ENCODE assay signal across 14 cellular contexts in genomic region chr5:171997011-171997410, GRCh38. TPM values are rescaled to one million over a fixed set of nuclear protein-coding genes. Genes with fewer than 3 reads are reported as not detected.
DNase-seq lines count a peak whose midpoint lies in the region; ATAC-seq and TF ChIP-seq lines count a peak whose summit lies in the region.
"Had no signal": no experiment of that assay in that cellular context is flagged by ENCODE, and none has a peak within 500 bp of the region (broad histone marks: within the 10 kb centered on the region; RNA-seq: fewer than 3 reads in every experiment).

No MANE protein-coding gene starts in this region.

- H3K4me3 ChIP-seq in iPS-20b (ENCODE audit: low read length): no peak overlapping the region
- H3K4me3 ChIP-seq: GM12878 had no signal

- no peak overlapping the region for H3K18ac ChIP-seq in H9 (ENCODE audit: insufficient read length, low read depth, low read length)

- no peaks in the 10 kb centered on the region for H3K27me3 ChIP-seq in H9 (ENCODE audit: insufficient read depth, low read length)
- H3K27me3 ChIP-seq in iPS-20b (ENCODE audit: insufficient read depth, low read length): no peaks in the 10 kb centered on the region

- peaks cover 32% of the 10 kb centered on the region; the same call in 1 of the 2 replicates for H3K36me3 ChIP-seq in iPS-20b (ENCODE audit: insufficient read depth, low read depth, low read length)

- no peak overlapping the region for H3K4me2 ChIP-seq in H9 (ENCODE audit: insufficient read depth, insufficient read length, low read length)

- CTCF ChIA-PET in WTC11 (lab: Charles Lee): interaction anchor here (3.6 kb wide), 1 partner anchor 85 kb away, joined by 16 read pairs; no protein-coding TSS in a partner anchor

- DNase-seq in H9 (no peak), WTC11 (ENCODE audit: low spot score) (no peak), progenitor cell of endocrine pancreas (ENCODE audit: low spot score, unreplicated experiment) (no peak), SKM-1 (lab: John Stamatoyannopoulos, UW; ENCODE audit: unreplicated experiment) (no peak), Kasumi-1 (lab: John Stamatoyannopoulos, UW) (no peak), SK-N-DZ (ENCODE audit: low spot score) (no peak)
- DNase-seq: DMS 273 treated with DMSO at 0.1 percent for 48 hours, GDM1, NCI-H187 treated with DMSO at 0.1 percent for 48 hours, NCI-H345, NCI-H526 treated with DMSO at 0.1 percent for 48 hours had no signal

- no peaks in the 10 kb centered on the region for H3K23me2 ChIP-seq in H9 (ENCODE audit: insufficient read length, low read depth, low read length, poor library complexity, severe bottlenecking)

- H3K27ac Mint-ChIP-seq in H9 (peak overlapping the region; percentile 18 to 86 (median 65); a peak in 4 of 7 replicates), WTC11 (peak overlapping the region; percentile 55; the same call in 1 of the 2 replicates), progenitor cell of endocrine pancreas (peak overlapping the region; percentile 87)
- H3K27ac Mint-ChIP-seq: CD14-positive monocyte had no signal

- no peak overlapping the region for H2AK5ac ChIP-seq in H9 (ENCODE audit: insufficient read length, low read length)

- no peak overlapping the region for H2BK15ac ChIP-seq in H9 (ENCODE audit: low read depth, low read length)

- H2BK12ac ChIP-seq in H9 (ENCODE audit: insufficient read length, low read depth, low read length): no peak overlapping the region

- H3K27me3 Mint-ChIP-seq in H9 (ENCODE audit: low read depth) (no peaks in the 10 kb centered on the region), WTC11 (ENCODE audit: low read depth) (no peaks in the 10 kb centered on the region), progenitor cell of endocrine pancreas (no peaks in the 10 kb centered on the region)

- no peak overlapping the region for H2BK120ac ChIP-seq in H9 (ENCODE audit: low read depth, low read length, poor library complexity, severe bottlenecking)

- H3T11ph ChIP-seq in H9 (ENCODE audit: low read length): no peak overlapping the region

- no peak overlapping the region for H2BK5ac ChIP-seq in H9 (ENCODE audit: insufficient read length, low read length)

- H2BK20ac ChIP-seq in H9 (ENCODE audit: low read depth, low read length, poor library complexity, severe bottlenecking): no peak overlapping the region

- H3K56ac ChIP-seq in H9 (ENCODE audit: insufficient read length, low read depth, low read length): no peak overlapping the region

- POLR2A ChIA-PET in WTC11 (lab: Charles Lee): interaction anchor here (1.7 kb wide), 1 partner anchor 10 kb away, joined by 4 read pairs; the partner anchor contains the start of gene FBXW11

- H3K9me3 Mint-ChIP-seq in H9 (no peaks in the 10 kb centered on the region), WTC11 (no peaks in the 10 kb centered on the region), progenitor cell of endocrine pancreas (ENCODE audit: low read depth) (no peaks in the 10 kb centered on the region)
- H3K9me3 Mint-ChIP-seq: CD14-positive monocyte had no signal

- H4K8ac ChIP-seq in H9 (replicated peaks; ENCODE audit: insufficient read length, low read depth, low read length): no peak overlapping the region

- TF ChIP-seq CTCF in H9 (conservative IDR thresholded peaks at IDR 0.05) (no peak), WTC11 (IDR thresholded peaks at IDR 0.05) (no peak), progenitor cell of endocrine pancreas (IDR thresholded peaks at IDR 0.05; ENCODE audit: unreplicated experiment) (no peak)

- H3K4ac ChIP-seq in H9 (ENCODE audit: low read depth, low read length): no peak overlapping the region

- ATAC-seq in WTC11: no peak
- ATAC-seq: GM12878 had no signal

- H3K9me3 ChIP-seq in H9 (ENCODE audit: control insufficient read depth, low read depth, low read length) (no peaks in the 10 kb centered on the region), iPS-20b (ENCODE audit: insufficient read depth, low read depth, low read length) (no peaks in the 10 kb centered on the region)

- no peak overlapping the region for H2AFZ ChIP-seq in H9 (ENCODE audit: low read length)

- H3K4me1 Mint-ChIP-seq in H9 (peaks cover 74 to 77% of the 10 kb centered on the region in 2 experiments), WTC11 (peaks cover 62% of the 10 kb centered on the region), progenitor cell of endocrine pancreas (ENCODE audit: low read depth) (peaks cover 44% of the 10 kb centered on the region)

- no peak overlapping the region for H3K9ac ChIP-seq in H9 (ENCODE audit: extremely low read depth, insufficient read length, low read length)
- H3K9ac ChIP-seq in iPS-20b (ENCODE audit: low read depth, low read length): no peak overlapping the region

- no peak overlapping the region for H3K14ac ChIP-seq in H9 (ENCODE audit: insufficient read depth, low read length)

- H3K79me1 ChIP-seq in H9 (ENCODE audit: insufficient read depth, low read depth, low read length, poor library complexity, severe bottlenecking): peaks cover 2% of the 10 kb centered on the region

- H3K36me3 Mint-ChIP-seq in H9 (ENCODE audit: insufficient read depth in 1 of 3, low read depth in 3 of 3) (peaks cover 2 to 31% (median 28%) of the 10 kb centered on the region in 3 experiments; a peak in 6 of 7 replicates), WTC11 (peaks cover 11% of the 10 kb centered on the region), progenitor cell of endocrine pancreas (ENCODE audit: insufficient read depth) (peaks cover 11% of the 10 kb centered on the region)

- H3K4me3 Mint-ChIP-seq in H9 (no peak overlapping the region), WTC11 (no peak overlapping the region), progenitor cell of endocrine pancreas (ENCODE audit: low read depth) (no peak overlapping the region)
- H3K4me3 Mint-ChIP-seq: CD14-positive monocyte had no signal

- no peak overlapping the region for H3K23ac ChIP-seq in H9 (ENCODE audit: insufficient read length, low read depth, low read length)

- H3K27ac ChIP-seq in H9 (ENCODE audit: insufficient read length, low read depth, low read length) (no peak overlapping the region), iPS-20b (ENCODE audit: low read length) (peak overlapping the region; percentile 37)

- no peak overlapping the region for H4K5ac ChIP-seq in H9 (ENCODE audit: insufficient read length, low read depth, low read length)

- H3K79me2 ChIP-seq in H9 (ENCODE audit: insufficient read depth, low read length): peaks cover 79% of the 10 kb centered on the region; the same call in 1 of the 2 replicates

- H3K4me1 ChIP-seq in H9 (ENCODE audit: insufficient read depth, low read length) (peaks cover 5% of the 10 kb centered on the region), iPS-20b (ENCODE audit: insufficient read depth, low read length) (peaks cover 47% of the 10 kb centered on the region)

- H4K91ac ChIP-seq in H9 (ENCODE audit: insufficient read length, low read depth, low read length): no peak overlapping the region

- no CpG with 5 or more reads among the region's 3 CpGs for WGBS in H9 (ENCODE audit: extremely low coverage, insufficient read length, low lambda C conversion rate)

- no peaks in the 10 kb centered on the region for H4K20me1 ChIP-seq in H9 (ENCODE audit: control insufficient read depth, insufficient read depth, insufficient read length)

TF ChIP-seq in WTC11, 78 proteins besides CTCF, POLR2A, EP300 and RAD21 (continues in another document):
- TF ChIP-seq ATF2 (CRISPR knock-in tag; IDR thresholded peaks at IDR 0.05; ENCODE audit: borderline replicate concordance, low read depth) (no peak), PREB (CRISPR knock-in tag; IDR thresholded peaks at IDR 0.05; ENCODE audit: borderline replicate concordance) (no peak), FOXJ3 (CRISPR knock-in tag; IDR thresholded peaks at IDR 0.05; ENCODE audit: borderline replicate concordance) (no peak), HMGA2 (CRISPR knock-in tag; IDR thresholded peaks at IDR 0.05) (no peak), IRF1 (CRISPR knock-in tag; IDR thresholded peaks at IDR 0.05) (no peak), NFYB (CRISPR knock-in tag; conservative IDR thresholded peaks at IDR 0.05; ENCODE audit: low read depth) (no peak)

RNA-seq across cellular contexts. Expression of gene FBXW11, which starts 9.4 kb away (rescaled TPM):
- 84.0 and 85.3 TPM in 2 replicates for total RNA-seq in H9 (2021)
- 48.4 to 52.2 TPM (median 51.2 TPM) in 3 replicates for total RNA-seq in WTC11 (2021)
- 61.2 and 63.5 TPM in 2 replicates for total RNA-seq in progenitor cell of endocrine pancreas
- 56.2 and 72.9 TPM in 2 replicates for polyA plus RNA-seq in SK-N-DZ (2014; cell fraction: cytosol; rRNA removed)
- polyA plus RNA-seq in SK-N-DZ (2014; cell fraction: nucleus; rRNA removed): 32.8 and 35.4 TPM in 2 replicates
